8 cellular contexts compared by ENCODE assay signal in genomic region chr10:24360286-24361127, GRCh38.
DNase-seq lines count a peak whose midpoint lies in the region; ATAC-seq and TF ChIP-seq lines count a peak whose summit lies in the region.

No MANE protein-coding gene starts in this region.

- H3K27me3 ChIP-seq in DOHH2 (ENCODE audit: control insufficient read depth, low read length) = no peaks in the 10 kb centered on the region
- H3K27me3 ChIP-seq in upper lobe of left lung = no peaks in the 10 kb centered on the region

- no peaks in the 10 kb centered on the region for H3K36me3 ChIP-seq in DOHH2 (ENCODE audit: control insufficient read depth, low read length)
- H3K36me3 ChIP-seq in upper lobe of left lung = no peaks in the 10 kb centered on the region

- no peaks in the 10 kb centered on the region for H3K9me2 ChIP-seq in DOHH2 (replicated peaks; ENCODE audit: control insufficient read depth, low read length)

- no peaks in the 10 kb centered on the region for H4K20me1 ChIP-seq in DOHH2 (ENCODE audit: control insufficient read depth, insufficient read depth, low read depth, low read length)

- ATAC-seq in GM19351 (IDR thresholded peaks at IDR 0.05; ENCODE audit: unreplicated experiment) (peak; percentile 90), upper lobe of left lung (ENCODE audit: low FRiP score in 2 of 2) (peak in 1 of 2 donors; percentile 83)

- TF ChIP-seq POLR2A in upper lobe of left lung (IDR thresholded peaks at IDR 0.05) = no peak

- no peak for TF ChIP-seq EP300 in upper lobe of left lung (IDR thresholded peaks at IDR 0.05)

- H3K4me2 ChIP-seq in DOHH2 (ENCODE audit: low read length) = no peak overlapping the region

- WGBS in upper lobe of left lung, 2 donors = 29 to 33% methylated on average over 12 of the region's 12 CpGs

- peak; percentile 80 for TF ChIP-seq CTCF in DOHH2 (IDR thresholded peaks at IDR 0.05; ENCODE audit: low read depth, low read length, poor library complexity, severe bottlenecking)
- TF ChIP-seq CTCF in RWPE1 (conservative IDR thresholded peaks at IDR 0.05; ENCODE audit: low read depth) = peak; percentile 83
- TF ChIP-seq CTCF in upper lobe of left lung (IDR thresholded peaks at IDR 0.05) = peak in 5 of 6 experiments; percentile 37 to 67 (median 59)

- H3K9me3 ChIP-seq in DOHH2 (ENCODE audit: control insufficient read depth, insufficient read depth, low read length) = no peaks in the 10 kb centered on the region
- no peaks in the 10 kb centered on the region for H3K9me3 ChIP-seq in upper lobe of left lung

- CTCF ChIA-PET in RWPE1 (lab: Yijun Ruan, JAX) = interaction anchor here (0.5 to 3.8 kb wide), 6 partner anchors 26 to 380 kb away, joined by 3 to 14 read pairs (median 4); no protein-coding TSS in a partner anchor

- no peaks in the 10 kb centered on the region for H3F3A ChIP-seq in DOHH2 (ENCODE audit: control insufficient read depth, insufficient read depth)

- no peaks in the 10 kb centered on the region for H3K79me2 ChIP-seq in DOHH2 (ENCODE audit: control insufficient read depth, low read length)

- H3K4me1 ChIP-seq in DOHH2 (ENCODE audit: control insufficient read depth, low read length) (peaks cover 21% of the 10 kb centered on the region), upper lobe of left lung (peaks cover 0 to 8% (median 0%) of the 10 kb centered on the region in 4 donors)

- H3K4me3 ChIP-seq in DOHH2 (ENCODE audit: low read length) (no peak overlapping the region), upper lobe of left lung (no peak overlapping the region)

- peak; percentile 79 for DNase-seq in HT-29 (ENCODE audit: low spot score)
- peak; percentile 64 for DNase-seq in RWPE1 (ENCODE audit: low spot score)
- peak; percentile 68 for DNase-seq in ecto neural progenitor cell (ENCODE audit: low spot score)
- DNase-seq in lung microvascular endothelial cell (ENCODE audit: low read depth in 2 of 2) = peak; percentile 28 to 81
- peak in 1 of 2 donors; percentile 70 for DNase-seq in upper lobe of left lung
- no peak for DNase-seq in SKM-1 (lab: John Stamatoyannopoulos, UW; ENCODE audit: unreplicated experiment)

- H3K27ac ChIP-seq in DOHH2 (ENCODE audit: low read depth, low read length) (no peak overlapping the region), RWPE1 (no peak overlapping the region), upper lobe of left lung (no peak overlapping the region)

- POLR2A ChIA-PET in RWPE1 (lab: Yijun Ruan, JAX; ENCODE audit: low non-redundant PET) = no interaction called here
